In the genomic region with DNA sequence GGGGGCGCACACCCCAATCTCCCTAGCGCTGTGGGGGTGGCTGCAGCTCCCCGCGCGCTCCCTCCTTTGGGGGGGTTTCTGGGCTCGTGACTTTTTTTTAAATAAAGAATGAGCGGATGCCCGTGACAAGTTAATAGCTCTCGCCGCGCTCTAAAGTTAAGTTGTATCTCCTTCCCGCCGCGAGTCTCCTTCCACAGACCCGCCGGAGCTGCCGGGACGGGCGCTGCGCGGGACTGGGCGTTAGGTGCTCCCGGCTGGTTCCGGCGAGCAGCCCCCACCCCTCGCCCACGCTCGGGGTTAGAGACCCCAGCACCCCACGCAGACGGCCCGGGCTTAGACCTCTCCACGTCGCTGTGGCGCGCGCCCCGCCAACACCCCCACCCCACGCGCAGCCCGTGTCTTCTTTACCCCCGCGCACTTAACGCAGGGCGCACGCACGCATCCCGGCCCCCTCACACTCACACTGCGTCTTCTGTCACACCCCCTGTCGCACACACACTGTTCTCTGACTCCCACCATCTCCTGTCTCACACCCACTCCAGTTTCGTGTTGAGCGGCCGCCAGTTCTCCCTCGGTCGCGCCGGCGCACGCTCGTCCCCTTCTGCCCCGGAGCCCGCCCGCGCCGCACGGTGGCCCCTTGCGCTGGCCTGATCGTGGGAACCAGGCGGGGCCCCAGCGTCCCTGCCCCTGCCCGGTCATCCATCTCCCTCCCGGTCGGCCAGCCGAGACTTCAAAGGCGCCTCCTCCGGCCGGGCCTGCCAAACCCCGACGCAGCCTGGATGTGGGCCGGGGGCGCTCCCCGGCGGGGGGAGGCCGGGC, we compare ENCODE assay signal across 8 cellular contexts.
A peak's percentile ranks its signal among the peaks of the same experiment; 100 is the strongest.
DNase-seq lines count a peak whose midpoint lies in the region; ATAC-seq and TF ChIP-seq lines count a peak whose summit lies in the region.

No MANE protein-coding gene starts in this region.

- no peak for ATAC-seq in GM19452 (IDR thresholded peaks at IDR 0.05; ENCODE audit: unreplicated experiment)
- no peak for ATAC-seq in HG03135 (IDR thresholded peaks at IDR 0.05; ENCODE audit: unreplicated experiment)
- ATAC-seq in HG03039 (IDR thresholded peaks at IDR 0.05; ENCODE audit: unreplicated experiment) = no peak

- peak overlapping the region; percentile 98 for H3K9ac ChIP-seq in neuronal stem cell (ENCODE audit: low read depth, low read length, poor library complexity)

- H3K36me3 ChIP-seq in neuronal stem cell (replicated peaks in 1 of 2; ENCODE audit: control insufficient read depth in 2 of 2, insufficient read depth in 2 of 2, low read length in 2 of 2) = no peaks in the 10 kb centered on the region

- H2BK12ac ChIP-seq in neuronal stem cell (ENCODE audit: low read length) = peak overlapping the region; percentile 84

- no CpG with 5 or more reads among the region's 83 CpGs for WGBS in neuronal stem cell (ENCODE audit: extremely low coverage in 2 of 2, insufficient read length in 2 of 2, insufficient replicate concordance in 1 of 2), 2 donors

- peaks cover 2% of the 10 kb centered on the region for H3K79me1 ChIP-seq in neuronal stem cell (ENCODE audit: low read depth, low read length)

- peak overlapping the region; percentile 98 for H3K18ac ChIP-seq in neuronal stem cell (ENCODE audit: low read length)

- peaks cover 13% of the 10 kb centered on the region for H3K4me1 Mint-ChIP-seq in activated T-helper 2 cell treated with anti-CD3 and anti-CD28 coated beads, Interferon-gamma antibody, Interleukin-2, Interleukin-4, amounts not matched to agents 10 μg/mL and 5 μg/mL and 100 μg/mL, durations not matched to agents 14 hours and 24 hours and 36 hours (ENCODE audit: low read depth)

- DNase-seq in GM12864 (ENCODE audit: low read depth) (no peak), HK-2 (ENCODE audit: unreplicated experiment) (peak; percentile 76), globus pallidus (ENCODE audit: low spot score) (peak; percentile 11), neuronal stem cell (ENCODE audit: low spot score) (peak; percentile 79)
- no peak for DNase-seq in activated T-helper 2 cell treated with anti-CD3 and anti-CD28 coated beads, Interferon-gamma antibody, Interleukin-2, Interleukin-4, amounts not matched to agents 10 μg/mL and 5 μg/mL and 100 μg/mL, durations not matched to agents 14 hours and 24 hours and 36 hours (ENCODE audit: low spot score)

- H4K8ac ChIP-seq in neuronal stem cell (ENCODE audit: low read depth, low read length) = peak overlapping the region; percentile 82

- H3K4me2 ChIP-seq in neuronal stem cell (ENCODE audit: insufficient read depth, low read length, poor library complexity, severe bottlenecking) = peak overlapping the region; percentile 93

- peak overlapping the region; percentile 95 for H3K23ac ChIP-seq in neuronal stem cell (ENCODE audit: low read depth, low read length, poor library complexity)

- peak overlapping the region; percentile 93 for H2BK5ac ChIP-seq in neuronal stem cell (ENCODE audit: low read length)

- peak overlapping the region; percentile 100 for H2AFZ ChIP-seq in neuronal stem cell (ENCODE audit: low read length)

- H2BK15ac ChIP-seq in neuronal stem cell (ENCODE audit: low read length) = peak overlapping the region; percentile 94

- H2BK120ac ChIP-seq in neuronal stem cell (ENCODE audit: low read depth, low read length) = peak overlapping the region; percentile 61

- peak overlapping the region; percentile 95 for H3K4ac ChIP-seq in neuronal stem cell (ENCODE audit: low read length)

- H3K4me3 Mint-ChIP-seq in activated T-helper 2 cell treated with anti-CD3 and anti-CD28 coated beads, Interferon-gamma antibody, Interleukin-2, Interleukin-4, amounts not matched to agents 10 μg/mL and 5 μg/mL and 100 μg/mL, durations not matched to agents 14 hours and 24 hours and 36 hours (ENCODE audit: low read depth) = peak overlapping the region; percentile 78

- H3K4me3 ChIP-seq in GM12864 (ENCODE audit: low read depth, low read length) (peak overlapping the region; percentile 57), neuronal stem cell (ENCODE audit: low read length in 2 of 2) (peak overlapping the region; percentile 94 to 95)

- H3K27ac ChIP-seq in neuronal stem cell (replicated peaks; ENCODE audit: low read length) = peak overlapping the region; percentile 77

- peaks cover 34% of the 10 kb centered on the region for H3K27me3 Mint-ChIP-seq in activated T-helper 2 cell treated with anti-CD3 and anti-CD28 coated beads, Interferon-gamma antibody, Interleukin-2, Interleukin-4, amounts not matched to agents 10 μg/mL and 5 μg/mL and 100 μg/mL, durations not matched to agents 14 hours and 24 hours and 36 hours (ENCODE audit: low read depth)

- no peak for TF ChIP-seq CTCF in GM12864 (IDR thresholded peaks at IDR 0.05; ENCODE audit: low read depth, low read length, missing control alignments)

- H3K9me3 ChIP-seq in neuronal stem cell (replicated peaks in 1 of 2; ENCODE audit: control insufficient read depth in 2 of 2, insufficient read depth in 1 of 2, low read depth in 1 of 2, low read length in 2 of 2) = peaks cover 0 to 3% of the 10 kb centered on the region in 2 donors

- peak overlapping the region; percentile 30 for H4K91ac ChIP-seq in neuronal stem cell (ENCODE audit: low read depth, low read length, poor library complexity)

- H3K27me3 ChIP-seq in neuronal stem cell (ENCODE audit: control insufficient read depth in 3 of 3, insufficient read depth in 3 of 3, low read depth in 1 of 3, low read length in 3 of 3) = no peaks in the 10 kb centered on the region

- H2AK5ac ChIP-seq in neuronal stem cell (ENCODE audit: low read depth, low read length) = peak overlapping the region; percentile 75

- H3K36me3 Mint-ChIP-seq in activated T-helper 2 cell treated with anti-CD3 and anti-CD28 coated beads, Interferon-gamma antibody, Interleukin-2, Interleukin-4, amounts not matched to agents 10 μg/mL and 5 μg/mL and 100 μg/mL, durations not matched to agents 14 hours and 24 hours and 36 hours (ENCODE audit: low read depth) = no peaks in the 10 kb centered on the region

- intact Hi-C loops in activated T-helper 2 cell treated with anti-CD3 and anti-CD28 coated beads, Interferon-gamma antibody, Interleukin-2, Interleukin-4, amounts not matched to agents 10 μg/mL and 5 μg/mL and 100 μg/mL, durations not matched to agents 14 hours and 24 hours and 36 hours (cut with micrococcal nuclease) = loop anchor here (2.0 to 5.0 kb wide), 3 partner anchors 15 to 85 kb away; a partner anchor contains a TSS

- H3K9me3 Mint-ChIP-seq in activated T-helper 2 cell treated with anti-CD3 and anti-CD28 coated beads, Interferon-gamma antibody, Interleukin-2, Interleukin-4, amounts not matched to agents 10 μg/mL and 5 μg/mL and 100 μg/mL, durations not matched to agents 14 hours and 24 hours and 36 hours = no peaks in the 10 kb centered on the region

- no peak overlapping the region for H3K27ac Mint-ChIP-seq in activated T-helper 2 cell treated with anti-CD3 and anti-CD28 coated beads, Interferon-gamma antibody, Interleukin-2, Interleukin-4, amounts not matched to agents 10 μg/mL and 5 μg/mL and 100 μg/mL, durations not matched to agents 14 hours and 24 hours and 36 hours

- H3K14ac ChIP-seq in neuronal stem cell (ENCODE audit: low read length) = peak overlapping the region; percentile 97

- peaks cover 0 to 5% of the 10 kb centered on the region in 2 donors for H3K4me1 ChIP-seq in neuronal stem cell (ENCODE audit: control insufficient read depth in 2 of 2, insufficient read depth in 1 of 2, low read depth in 1 of 2, low read length in 2 of 2)

Comparison
In these comparisons a context has a peak if more than half of its experiments do, and no peak if none do; other contexts are left out.
1. DNase-seq: peak in HK-2 (single experiment), globus pallidus (single experiment) and neuronal stem cell (single experiment); none in GM12864 (single experiment) and activated T-helper 2 cell treated with anti-CD3 and anti-CD28 coated beads, Interferon-gamma antibody, Interleukin-2, Interleukin-4, amounts not matched to agents 10 μg/mL and 5 μg/mL and 100 μg/mL, durations not matched to agents 14 hours and 24 hours and 36 hours (single experiment).